ENCODE assay signal across 8 cellular contexts in the genomic region with DNA sequence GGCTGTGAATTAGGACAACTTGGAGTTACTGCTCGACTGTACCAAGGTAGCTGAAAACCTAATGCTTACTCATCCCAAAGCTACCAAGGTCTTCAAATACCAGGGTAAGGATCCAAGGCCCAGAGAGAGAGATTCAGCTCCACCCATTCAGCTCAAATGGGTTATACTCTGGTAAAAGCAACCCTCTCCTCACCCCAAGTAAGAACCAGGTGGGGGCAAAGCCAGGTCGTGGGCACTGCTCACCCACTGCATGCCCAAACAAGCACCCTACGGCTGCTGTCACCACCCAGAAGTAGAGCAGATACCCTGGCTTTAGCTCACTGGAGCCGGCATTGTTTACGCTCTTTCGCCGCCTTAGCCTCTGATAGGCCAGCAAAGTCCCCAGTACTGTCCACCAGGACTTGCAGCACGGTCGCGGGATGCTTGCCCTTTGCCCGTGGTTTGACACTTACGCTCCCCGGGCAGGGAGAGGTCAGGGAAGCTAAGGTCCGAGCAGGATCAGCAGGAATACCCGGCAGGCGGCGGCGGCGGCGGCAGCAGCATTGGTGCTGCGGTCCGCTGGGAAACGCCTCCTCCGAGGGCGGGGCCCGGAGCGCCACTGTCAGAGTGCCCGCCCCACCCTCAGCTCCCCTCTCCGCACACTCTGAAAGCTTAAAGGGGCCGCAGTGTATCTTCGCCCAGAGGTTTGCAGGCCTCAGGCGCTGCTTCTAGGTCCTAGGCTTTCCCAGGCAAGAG. TPM values are rescaled to one million over a fixed set of nuclear protein-coding genes. Genes with fewer than 3 reads are reported as not detected.
DNase-seq lines count a peak whose midpoint lies in the region; ATAC-seq and TF ChIP-seq lines count a peak whose summit lies in the region.

No MANE protein-coding gene starts in this region.

- H3K27ac ChIP-seq in WERI-Rb-1 (no peak overlapping the region), breast epithelium (peak overlapping the region; percentile 78 to 79), iPS-20b (ENCODE audit: low read length) (no peak overlapping the region), skeletal muscle tissue (ENCODE audit: low read depth, low read length) (peak overlapping the region; percentile 82)

- peak overlapping the region; percentile 64; the same call in 1 of the 2 replicates for H3K9ac ChIP-seq in iPS-20b (ENCODE audit: low read depth, low read length)
- H3K9ac ChIP-seq in skeletal muscle tissue (ENCODE audit: low read depth in 1 of 3, low read length in 3 of 3), result peak overlapping the region; percentile 91 to 93 (median 91)

- H3K27me3 ChIP-seq in MG63, result no peaks in the 10 kb centered on the region
- no peaks in the 10 kb centered on the region for H3K27me3 ChIP-seq in WERI-Rb-1 (ENCODE audit: insufficient read depth, low read depth, severe bottlenecking)
- H3K27me3 ChIP-seq in breast epithelium, result no peaks in the 10 kb centered on the region
- H3K27me3 ChIP-seq in iPS-20b (ENCODE audit: insufficient read depth, low read length), result no peaks in the 10 kb centered on the region
- no peaks in the 10 kb centered on the region for H3K27me3 ChIP-seq in skeletal muscle tissue (ENCODE audit: control insufficient read depth in 3 of 3, insufficient read depth in 3 of 3, low read length in 3 of 3)

- H3K4me1 ChIP-seq in breast epithelium (peaks cover 0 to 8% of the 10 kb centered on the region in 2 donors), iPS-20b (ENCODE audit: insufficient read depth, low read length) (peaks cover 13% of the 10 kb centered on the region), skeletal muscle tissue (ENCODE audit: control insufficient read depth in 3 of 3, insufficient read depth in 3 of 3, low read length in 3 of 3) (peaks cover 18 to 41% (median 33%) of the 10 kb centered on the region in 3 donors)

- no peak for TF ChIP-seq POLR2A in breast epithelium (IDR thresholded peaks at IDR 0.05)

- no peak for TF ChIP-seq CTCF in WERI-Rb-1 (IDR thresholded peaks at IDR 0.05; ENCODE audit: low read depth, low read length)
- TF ChIP-seq CTCF in breast epithelium (IDR thresholded peaks at IDR 0.05), result peak in 1 of 3 donors; percentile 10

- peak; percentile 69 for DNase-seq in DMS153 treated with DMSO at 0.1 percent for 48 hours (lab: John Stamatoyannopoulos, UW; ENCODE audit: unreplicated experiment)
- DNase-seq in MG63, result peak; percentile 78
- peak; percentile 60 for DNase-seq in WERI-Rb-1
- peak; percentile 55 to 67 for DNase-seq in breast epithelium (ENCODE audit: low spot score in 2 of 2)
- DNase-seq in NCI-H446 (lab: John Stamatoyannopoulos, UW), result no peak

- intact Hi-C loops in breast epithelium (cut with DNase I; ENCODE audit: low total_unique reads), result no loop called here

- peak; percentile 96 for ATAC-seq in GM21723 (IDR thresholded peaks at IDR 0.05; ENCODE audit: unreplicated experiment)

- H3K36me3 ChIP-seq in MG63 (peaks cover 8% of the 10 kb centered on the region), WERI-Rb-1 (peaks cover 15% of the 10 kb centered on the region), breast epithelium (no peaks in the 10 kb centered on the region), iPS-20b (ENCODE audit: insufficient read depth, low read depth, low read length) (no peaks in the 10 kb centered on the region), skeletal muscle tissue (ENCODE audit: control insufficient read depth in 3 of 3, insufficient read depth in 3 of 3, low read length in 3 of 3) (no peaks in the 10 kb centered on the region)

- no peaks in the 10 kb centered on the region; the same call in 1 of the 2 replicates for H3K9me3 ChIP-seq in MG63
- H3K9me3 ChIP-seq in WERI-Rb-1 (ENCODE audit: severe bottlenecking), result no peaks in the 10 kb centered on the region
- H3K9me3 ChIP-seq in breast epithelium, result no peaks in the 10 kb centered on the region
- no peaks in the 10 kb centered on the region for H3K9me3 ChIP-seq in iPS-20b (ENCODE audit: insufficient read depth, low read depth, low read length)
- H3K9me3 ChIP-seq in skeletal muscle tissue (ENCODE audit: control insufficient read depth in 3 of 3, low read length in 3 of 3), result no peaks in the 10 kb centered on the region

- peak overlapping the region; percentile 23 for H3K4me3 ChIP-seq in MG63
- no peak overlapping the region for H3K4me3 ChIP-seq in WERI-Rb-1 (ENCODE audit: low read depth, low read length)
- peak overlapping the region; percentile 46 to 78 (median 63) for H3K4me3 ChIP-seq in breast epithelium
- peak overlapping the region; percentile 77 for H3K4me3 ChIP-seq in iPS-20b (ENCODE audit: low read length)
- peak overlapping the region; percentile 88 to 90 (median 89) for H3K4me3 ChIP-seq in skeletal muscle tissue (ENCODE audit: low read length in 3 of 3)

RNA-seq across cellular contexts. Expression of a gene that starts 19.6 kb away (rescaled TPM):
- total RNA-seq in MG63 (2014; rRNA removed; shearing (Covaris generic); ENCODE audit: low replicate concordance), result 61.6 and 65.4 TPM in 2 replicates
- total RNA-seq in breast epithelium (10 to 100 TPM; 32.1 to 45.2 (median 41.4) TPM), skeletal muscle tissue (58.5 TPM)

Comparison
In these comparisons a context has a peak if more than half of its experiments do, and no peak if none do; other contexts are left out.
1. DNase-seq: peak in DMS153 treated with DMSO at 0.1 percent for 48 hours (single experiment), MG63 (single experiment), WERI-Rb-1 (single experiment) and breast epithelium (2 of 2); none in NCI-H446 (0 of 2).
2. H3K27ac ChIP-seq: peak in breast epithelium (2 of 2) and skeletal muscle tissue (single experiment); none in WERI-Rb-1 (single experiment) and iPS-20b (single experiment).